11 cellular contexts compared by ENCODE assay signal in genomic region chr1:75135829-75136142, GRCh38. TPM values are rescaled to one million over a fixed set of nuclear protein-coding genes. Genes with fewer than 3 reads are reported as not detected.
DNase-seq lines count a peak whose midpoint lies in the region; ATAC-seq, FAIRE-seq and TF ChIP-seq lines count a peak whose summit lies in the region.
"Had no signal": no experiment of that assay in that cellular context is flagged by ENCODE, and none has a peak within 500 bp of the region (broad histone marks: within the 10 kb centered on the region; RNA-seq: fewer than 3 reads in every experiment).

No MANE protein-coding gene starts in this region.

- no peak for TF ChIP-seq CTCF in neural crest cell (conservative IDR thresholded peaks at IDR 0.05)
- TF ChIP-seq CTCF in kidney (IDR thresholded peaks at IDR 0.05; ENCODE audit: borderline replicate concordance, extremely low read depth, insufficient read depth), result no peak

- no peaks in the 10 kb centered on the region for H3K9me3 Mint-ChIP-seq in neural crest cell
- peaks cover 2 to 4% of the 10 kb centered on the region in 2 donors for H3K9me3 Mint-ChIP-seq in stimulated activated naive B cell treated with anti-CD40 and anti-IgM and Interleukin-4, amounts not matched to agents 10 μg/mL and 1 μg/mL and 100 μg/mL, for 72 hours

- peak overlapping the region; percentile 81 for H3K4me3 Mint-ChIP-seq in neural crest cell
- H3K4me3 Mint-ChIP-seq in stimulated activated naive B cell treated with anti-CD40 and anti-IgM and Interleukin-4, amounts not matched to agents 10 μg/mL and 1 μg/mL and 100 μg/mL, for 72 hours, result peak overlapping the region in 1 of 2 donors; percentile 25

- H3K27ac ChIP-seq in kidney (ENCODE audit: low read depth in 2 of 2, low read length in 2 of 2), result no peak overlapping the region
- H3K27ac ChIP-seq: tibial artery had no signal

- peaks cover 100% of the 10 kb centered on the region for H3K27me3 Mint-ChIP-seq in neural crest cell (ENCODE audit: low read depth)
- peaks cover 71 to 92% of the 10 kb centered on the region in 2 donors for H3K27me3 Mint-ChIP-seq in stimulated activated naive B cell treated with anti-CD40 and anti-IgM and Interleukin-4, amounts not matched to agents 10 μg/mL and 1 μg/mL and 100 μg/mL, for 72 hours

- FAIRE-seq in kidney (lab: Jason Lieb, UNC), result no peak

- peaks cover 0 to 7% of the 10 kb centered on the region in 2 donors for H3K4me1 ChIP-seq in kidney (ENCODE audit: control insufficient read depth in 1 of 2, insufficient read depth in 1 of 2, low read depth in 1 of 2, low read length in 2 of 2)

- intact Hi-C loops in kidney (cut with DNase I), result no loop called here

- peaks cover 36% of the 10 kb centered on the region for H3K4me1 Mint-ChIP-seq in neural crest cell
- peaks cover 5 to 44% of the 10 kb centered on the region in 2 donors for H3K4me1 Mint-ChIP-seq in stimulated activated naive B cell treated with anti-CD40 and anti-IgM and Interleukin-4, amounts not matched to agents 10 μg/mL and 1 μg/mL and 100 μg/mL, for 72 hours

- H3K9me3 ChIP-seq in kidney (ENCODE audit: control insufficient read depth in 1 of 2, low read length in 2 of 2), result no peaks in the 10 kb centered on the region
- H3K9me3 ChIP-seq: tibial artery had no signal

- H3K9ac ChIP-seq in kidney (ENCODE audit: low read length in 2 of 2), result no peak overlapping the region

- peak overlapping the region in 1 of 2 donors; percentile 46 for H3K4me3 ChIP-seq in kidney (ENCODE audit: low read length in 2 of 2)

- peak; percentile 27 for DNase-seq in ELF-1 (ENCODE audit: low read depth, low spot score)
- DNase-seq in NCI-H1417 treated with DMSO at 0.1 percent for 48 hours (lab: John Stamatoyannopoulos, UW), result peak; percentile 80
- DNase-seq in dermis blood vessel endothelial cell, result peak; percentile 4
- DNase-seq in neural crest cell (ENCODE audit: low read depth, low spot score), result no peak
- no peak for DNase-seq in kidney
- no peak for DNase-seq in left lobe of liver (ENCODE audit: low spot score)
- DNase-seq in stimulated activated naive B cell treated with anti-CD40 and anti-IgM and Interleukin-4, amounts not matched to agents 10 μg/mL and 1 μg/mL and 100 μg/mL, for 72 hours, result no peak
- DNase-seq: GF-D8, NCI-H2029 treated with DMSO at 0.1 percent for 48 hours, tibial artery had no signal

- ATAC-seq in left lobe of liver (no peak), GM21528 (IDR thresholded peaks at IDR 0.05; ENCODE audit: low FRiP score, unreplicated experiment) (no peak)
- ATAC-seq in stimulated activated naive B cell treated with anti-CD40 and anti-IgM and Interleukin-4, amounts not matched to agents 10 μg/mL and 1 μg/mL and 100 μg/mL, for 72 hours (replicated peaks), result no peak

- no peak overlapping the region for H3K27ac Mint-ChIP-seq in neural crest cell (ENCODE audit: unreplicated experiment)
- no peak overlapping the region for H3K27ac Mint-ChIP-seq in stimulated activated naive B cell treated with anti-CD40 and anti-IgM and Interleukin-4, amounts not matched to agents 10 μg/mL and 1 μg/mL and 100 μg/mL, for 72 hours

- H3K36me3 ChIP-seq in kidney (ENCODE audit: control insufficient read depth in 1 of 2, insufficient read depth in 2 of 2, low read length in 2 of 2), result no peaks in the 10 kb centered on the region
- H3K36me3 ChIP-seq: tibial artery had no signal

- H3K36me3 Mint-ChIP-seq in neural crest cell (ENCODE audit: low read depth), result no peaks in the 10 kb centered on the region
- H3K36me3 Mint-ChIP-seq in stimulated activated naive B cell treated with anti-CD40 and anti-IgM and Interleukin-4, amounts not matched to agents 10 μg/mL and 1 μg/mL and 100 μg/mL, for 72 hours, result peaks cover 0 to 4% of the 10 kb centered on the region in 2 donors

RNA-seq across cellular contexts. Expression of gene LHX8, which starts 1.6 kb away (rescaled TPM):
- total RNA-seq in dermis blood vessel endothelial cell, result not detected in 2 replicates
- not detected in 2 replicates for total RNA-seq in neural crest cell
- total RNA-seq in kidney, result not detected
- polyA plus RNA-seq in kidney (ENCODE audit: insufficient read depth, low read depth, low replicate concordance), result not detected
- not detected for total RNA-seq in left lobe of liver

Comparison
In these comparisons a context has a peak if more than half of its experiments do, and no peak if none do; other contexts are left out.
1. DNase-seq: peak in ELF-1 (single experiment), NCI-H1417 treated with DMSO at 0.1 percent for 48 hours (single experiment) and dermis blood vessel endothelial cell (single experiment); none in neural crest cell (single experiment), kidney (single experiment), left lobe of liver (single experiment) and stimulated activated naive B cell treated with anti-CD40 and anti-IgM and Interleukin-4, amounts not matched to agents 10 μg/mL and 1 μg/mL and 100 μg/mL, for 72 hours (single experiment).